Comparison of ENCODE assay signal across 25 cellular contexts in genomic region chr22:47919893-47920292, GRCh38.
"Had no signal": no experiment of that assay in that cellular context is flagged by ENCODE, and none has a peak within 500 bp of the region (broad histone marks: within the 10 kb centered on the region; RNA-seq: fewer than 3 reads in every experiment).

No MANE protein-coding gene starts in this region.

- H3K36me3 ChIP-seq: brain microvascular endothelial cell, gastrocnemius medialis, heart left ventricle had no signal

- H3K27me3 ChIP-seq: brain microvascular endothelial cell, foreskin keratinocyte, gastrocnemius medialis had no signal

- DNase-seq: activated CD4-positive, alpha-beta T cell treated with anti-CD3 and anti-CD28 coated beads for 1 hour; activated CD4-positive, alpha-beta T cell treated with anti-CD3 and anti-CD28 coated beads for 4 hours; activated CD4-positive, alpha-beta T cell treated with anti-CD3 and anti-CD28 coated beads, Interleukin-2, amount 50 U/mL, for 1 hour; activated CD4-positive, alpha-beta T cell treated with anti-CD3 and anti-CD28 coated beads, Interleukin-2, amount 50 U/mL, for 48 hours; activated CD8-positive, alpha-beta memory T cell treated with anti-CD3 and anti-CD28 coated beads for 24 hours; activated CD8-positive, alpha-beta T cell treated with anti-CD3 and anti-CD28 coated beads for 36 hours; activated effector memory CD4-positive, alpha-beta T cell treated with Interleukin-2 at 50 U/mL for 16 hours; activated gamma-delta T cell treated with Interleukin-2 at 50 U/mL for 16 hours; activated naive CD4-positive, alpha-beta T cell treated with anti-CD3 and anti-CD28 coated beads, Interleukin-2, amount 50 U/mL, for 16 hours; activated naive CD4-positive, alpha-beta T cell treated with Interleukin-2 at 50 U/mL for 16 hours; activated T-cell treated with anti-CD3 and anti-CD28 coated beads, Interleukin-2, amount 50 U/mL, for 4 hours; amniotic stem cell; brain microvascular endothelial cell; effector memory CD4-positive, alpha-beta T cell; endodermal cell; foreskin keratinocyte; gastrocnemius medialis; glutamatergic neuron; heart left ventricle; T-helper 2 cell had no signal

- H3K4me1 ChIP-seq: foreskin keratinocyte, gastrocnemius medialis, heart left ventricle had no signal

- H3K27ac ChIP-seq: brain microvascular endothelial cell, coronary artery, foreskin keratinocyte, gastrocnemius medialis, heart left ventricle had no signal

- H3K4me3 ChIP-seq: coronary artery, dorsolateral prefrontal cortex, gastrocnemius medialis, heart left ventricle had no signal

- H3K9me3 ChIP-seq: gastrocnemius medialis had no signal

- ATAC-seq: activated CD8-positive, alpha-beta T cell treated with anti-CD3 and anti-CD28 coated beads for 36 hours; activated T-cell treated with anti-CD3 and anti-CD28 coated beads, Interleukin-2, amount 50 U/mL, for 4 hours; activated T-helper 17 cell treated with anti-CD3 and anti-CD28 coated beads, Interleukin-2, amount 50 U/mL, for 72 hours; esophagus mucosa; foreskin keratinocyte; gastrocnemius medialis; heart left ventricle; WTC11 had no signal
